In genomic region chr15:74891469-74891868, GRCh38 we compare ENCODE assay signal across 1 cellular context.
TF ChIP-seq lines count a peak whose summit lies in the region.

No MANE protein-coding gene starts in this region.

TF ChIP-seq in HepG2, 621 proteins besides CTCF, POLR2A, EP300 and RAD21 (continued from another document):
- TF ChIP-seq ZNF343 (CRISPR knock-in tag; IDR thresholded peaks at IDR 0.05) (no peak), ASH2L (IDR thresholded peaks at IDR 0.05; ENCODE audit: insufficient read length, low read depth, low read length) (no peak), ZNF639 (CRISPR knock-in tag; conservative IDR thresholded peaks at IDR 0.05) (no peak), ELK4 (CRISPR knock-in tag; IDR thresholded peaks at IDR 0.05; ENCODE audit: borderline replicate concordance) (no peak), HMG20A (CRISPR knock-in tag; IDR thresholded peaks at IDR 0.05; ENCODE audit: borderline replicate concordance) (no peak), SOX5 (CRISPR knock-in tag; IDR thresholded peaks at IDR 0.05; ENCODE audit: borderline replicate concordance) (no peak)
TF ChIP-seq in HepG2: peak in this region for 7.
